Comparison of ENCODE assay signal across 13 cellular contexts in genomic region chr14:102499401-102500189, GRCh38. TPM values are rescaled to one million over a fixed set of nuclear protein-coding genes. Genes with fewer than 3 reads are reported as not detected.
DNase-seq lines count a peak whose midpoint lies in the region; ATAC-seq lines count a peak whose summit lies in the region.
"Had no signal": no experiment of that assay in that cellular context is flagged by ENCODE, and none has a peak within 500 bp of the region (broad histone marks: within the 10 kb centered on the region; RNA-seq: fewer than 3 reads in every experiment).

No MANE protein-coding gene starts in this region.

- no peaks in the 10 kb centered on the region for H3K27me3 Mint-ChIP-seq in T-helper 17 cell
- H3K27me3 Mint-ChIP-seq in effector memory CD8-positive, alpha-beta T cell, result no peaks in the 10 kb centered on the region
- no peaks in the 10 kb centered on the region for H3K27me3 Mint-ChIP-seq in naive thymus-derived CD4-positive, alpha-beta T cell
- H3K27me3 Mint-ChIP-seq: activated CD4-positive, alpha-beta T cell treated with anti-CD3 and anti-CD28 coated beads, Interleukin-2, amount 10 ng/mL, durations not matched to agents 7 days and 5 days had no signal

- no peak overlapping the region for H2BK15ac ChIP-seq in mesenchymal stem cell (ENCODE audit: low read depth, poor library complexity, severe bottlenecking)

- intact Hi-C loops in naive thymus-derived CD4-positive, alpha-beta T cell (cut with micrococcal nuclease), result no loop called here

- H3K9ac ChIP-seq in mesenchymal stem cell (ENCODE audit: low read length), result peak overlapping the region; percentile 84

- H3K4me1 Mint-ChIP-seq in T-helper 17 cell, result peaks cover 12% of the 10 kb centered on the region
- peaks cover 10% of the 10 kb centered on the region in 2 donors for H3K4me1 Mint-ChIP-seq in effector memory CD8-positive, alpha-beta T cell (ENCODE audit: low read depth in 2 of 2)
- H3K4me1 Mint-ChIP-seq in naive thymus-derived CD4-positive, alpha-beta T cell, result peaks cover 0 to 11% (median 5%) of the 10 kb centered on the region in 7 donors

- H3K27ac ChIP-seq in mesenchymal stem cell (ENCODE audit: low read length, poor library complexity, severe bottlenecking) (no peak overlapping the region), temporal lobe (ENCODE audit: low read depth, low read length) (peak overlapping the region; percentile 62)
- no peak overlapping the region for H3K27ac ChIP-seq in naive thymus-derived CD4-positive, alpha-beta T cell (ENCODE audit: low read depth, low read length)

- H3K36me3 ChIP-seq in mesenchymal stem cell (ENCODE audit: control insufficient read depth in 1 of 2, insufficient read depth in 2 of 2, low read depth in 1 of 2, low read length in 2 of 2), result peaks cover 32 to 59% of the 10 kb centered on the region in 2 experiments
- H3K36me3 ChIP-seq in naive thymus-derived CD4-positive, alpha-beta T cell (ENCODE audit: control insufficient read depth in 2 of 3, insufficient read depth in 3 of 3, low read length in 3 of 3), result peaks cover 0 to 27% (median 0%) of the 10 kb centered on the region in 3 experiments

- peak overlapping the region in 1 of 2 experiments; percentile 24 for H3K4ac ChIP-seq in mesenchymal stem cell (ENCODE audit: low read depth in 1 of 2, low read length in 2 of 2)

- no peaks in the 10 kb centered on the region for H3K9me3 ChIP-seq in T-helper 17 cell (ENCODE audit: control insufficient read depth, low read length, poor library complexity, severe bottlenecking)
- H3K9me3 ChIP-seq in mesenchymal stem cell (ENCODE audit: control insufficient read depth, low read length), result no peaks in the 10 kb centered on the region
- H3K9me3 ChIP-seq in naive thymus-derived CD4-positive, alpha-beta T cell (ENCODE audit: control insufficient read depth in 2 of 3, low read length in 3 of 3), result no peaks in the 10 kb centered on the region

- CTCF ChIA-PET in naive thymus-derived CD4-positive, alpha-beta T cell (lab: Charles Lee), result no interaction called here

- peaks cover 12% of the 10 kb centered on the region for H3K4me1 ChIP-seq in mesenchymal stem cell (ENCODE audit: control insufficient read depth, insufficient read depth, low read depth, low read length)
- H3K4me1 ChIP-seq in naive thymus-derived CD4-positive, alpha-beta T cell (ENCODE audit: control insufficient read depth in 2 of 2, insufficient read depth in 2 of 2, low read length in 2 of 2), result no peaks in the 10 kb centered on the region

- no peaks in the 10 kb centered on the region for H3K36me3 Mint-ChIP-seq in T-helper 17 cell (ENCODE audit: low read depth)
- peaks cover 9% of the 10 kb centered on the region for H3K36me3 Mint-ChIP-seq in effector memory CD8-positive, alpha-beta T cell (ENCODE audit: insufficient read depth)
- peaks cover 0 to 7% (median 4%) of the 10 kb centered on the region in 5 donors for H3K36me3 Mint-ChIP-seq in naive thymus-derived CD4-positive, alpha-beta T cell

- H3K4me3 Mint-ChIP-seq in T-helper 17 cell, result no peak overlapping the region
- H3K4me3 Mint-ChIP-seq in effector memory CD8-positive, alpha-beta T cell, result no peak overlapping the region
- H3K4me3 Mint-ChIP-seq in naive thymus-derived CD4-positive, alpha-beta T cell, result no peak overlapping the region
- H3K4me3 Mint-ChIP-seq: activated CD4-positive, alpha-beta T cell treated with anti-CD3 and anti-CD28 coated beads, Interleukin-2, amount 10 ng/mL, durations not matched to agents 7 days and 5 days; activated naive CD4-positive, alpha-beta T cell treated with anti-CD3 and anti-CD28 coated beads for 36 hours had no signal

- peak overlapping the region; percentile 84 for H3K27ac Mint-ChIP-seq in T-helper 17 cell
- peak overlapping the region; percentile 62 to 79 for H3K27ac Mint-ChIP-seq in effector memory CD8-positive, alpha-beta T cell
- H3K27ac Mint-ChIP-seq in naive thymus-derived CD4-positive, alpha-beta T cell, result peak overlapping the region in 3 of 9 donors; percentile 15 to 28 (median 28)
- H3K27ac Mint-ChIP-seq: activated CD4-positive, alpha-beta T cell treated with anti-CD3 and anti-CD28 coated beads, Interleukin-2, amount 10 ng/mL, durations not matched to agents 7 days and 5 days had no signal

- H2AK5ac ChIP-seq in mesenchymal stem cell (ENCODE audit: low read length, severe bottlenecking), result no peak overlapping the region

- 95% methylated on average over 24 of the region's 24 CpGs for WGBS in mesenchymal stem cell

- H3K4me2 ChIP-seq in mesenchymal stem cell (ENCODE audit: low read length, poor library complexity, severe bottlenecking), result no peak overlapping the region

- no peaks in the 10 kb centered on the region for H3K79me1 ChIP-seq in mesenchymal stem cell (replicated peaks; ENCODE audit: low read length, poor library complexity, severe bottlenecking)

- no peaks in the 10 kb centered on the region for H3K9me3 Mint-ChIP-seq in effector memory CD8-positive, alpha-beta T cell
- peaks cover 0 to 1% (median 0%) of the 10 kb centered on the region in 11 donors for H3K9me3 Mint-ChIP-seq in naive thymus-derived CD4-positive, alpha-beta T cell
- H3K9me3 Mint-ChIP-seq: activated CD4-positive, alpha-beta T cell treated with anti-CD3 and anti-CD28 coated beads, Interleukin-2, amount 10 ng/mL, durations not matched to agents 7 days and 5 days; activated naive CD4-positive, alpha-beta T cell treated with anti-CD3 and anti-CD28 coated beads for 36 hours had no signal

- H2BK12ac ChIP-seq in mesenchymal stem cell (ENCODE audit: low read length in 2 of 2), result no peak overlapping the region

- no peak overlapping the region for H3K14ac ChIP-seq in mesenchymal stem cell (ENCODE audit: low read length in 2 of 2)

- ATAC-seq in T-helper 17 cell (no peak), HG03039 (IDR thresholded peaks at IDR 0.05; ENCODE audit: unreplicated experiment) (no peak)
- ATAC-seq in effector memory CD8-positive, alpha-beta T cell (replicated peaks), result peak; percentile 5
- no peak for ATAC-seq in naive thymus-derived CD4-positive, alpha-beta T cell

- H2AFZ ChIP-seq in mesenchymal stem cell (ENCODE audit: low read depth, low read length), result no peak overlapping the region

- H3K18ac ChIP-seq in mesenchymal stem cell (ENCODE audit: low read depth in 1 of 2, low read length in 2 of 2), result peak overlapping the region in 1 of 2 experiments; percentile 56

- H2BK120ac ChIP-seq in mesenchymal stem cell (ENCODE audit: low read depth, low read length), result no peak overlapping the region

- POLR2A ChIA-PET in naive thymus-derived CD4-positive, alpha-beta T cell (lab: Charles Lee), result interaction anchor here (1.0 kb wide), 1 partner anchor 248 kb away, joined by 3 read pairs; no protein-coding TSS in a partner anchor

- no peak overlapping the region for H3K23ac ChIP-seq in mesenchymal stem cell (ENCODE audit: low read length in 2 of 2)

- H2BK5ac ChIP-seq in mesenchymal stem cell (ENCODE audit: low read depth, low read length, poor library complexity, severe bottlenecking), result no peak overlapping the region

- H4K8ac ChIP-seq in mesenchymal stem cell (ENCODE audit: low read length), result peak overlapping the region; percentile 61

- no peaks in the 10 kb centered on the region for H3K27me3 ChIP-seq in mesenchymal stem cell (ENCODE audit: control insufficient read depth in 1 of 2, insufficient read depth in 1 of 2, low read length in 2 of 2)
- no peaks in the 10 kb centered on the region for H3K27me3 ChIP-seq in naive thymus-derived CD4-positive, alpha-beta T cell (ENCODE audit: control insufficient read depth in 2 of 2, insufficient read depth in 2 of 2, low read length in 2 of 2)

- H4K91ac ChIP-seq in mesenchymal stem cell (ENCODE audit: low read length), result no peak overlapping the region

- DNase-seq in T-helper 17 cell (no peak), mesenchymal stem cell (no peak), DMS114 treated with DMSO at 0.1 percent for 48 hours (lab: John Stamatoyannopoulos, UW; ENCODE audit: unreplicated experiment) (no peak)
- DNase-seq in effector memory CD8-positive, alpha-beta T cell, result no peak
- no peak for DNase-seq in activated CD4-positive, alpha-beta T cell treated with anti-CD3 and anti-CD28 coated beads for 48 hours
- no peak for DNase-seq in naive thymus-derived CD4-positive, alpha-beta T cell
- DNase-seq: activated CD4-positive, alpha-beta T cell treated with anti-CD3 and anti-CD28 coated beads, Interleukin-2, amount 10 ng/mL, durations not matched to agents 7 days and 5 days; effector CD4-positive, alpha-beta T cell; NCI-H446; SHP77 had no signal

- H3K4me3 ChIP-seq in mesenchymal stem cell (ENCODE audit: insufficient read depth in 1 of 2, low read depth in 1 of 2, low read length in 2 of 2), result no peak overlapping the region
- no peak overlapping the region for H3K4me3 ChIP-seq in naive thymus-derived CD4-positive, alpha-beta T cell (ENCODE audit: low read length)

RNA-seq across cellular contexts. Expression of gene ANKRD9, which starts 10.0 kb away (rescaled TPM):
- total RNA-seq in T-helper 17 cell (10 to 100 TPM in 1 of 2 donors, 1 to 10 TPM in 1; 3.3 to 17.6 TPM), temporal lobe (6.1 TPM)
- 10.3 TPM for polyA plus RNA-seq in mesenchymal stem cell (2013, experiment 1 of 2)
- 10.2 TPM for polyA plus RNA-seq in mesenchymal stem cell (2013, experiment 2 of 2)
- 1 to 10 TPM; 1.1 to 8.1 (median 2.2) TPM for total RNA-seq in naive thymus-derived CD4-positive, alpha-beta T cell
- under 1 TPM; 0.26 to 0.72 TPM for polyA plus RNA-seq in naive thymus-derived CD4-positive, alpha-beta T cell
